ENCODE assay signal across 8 cellular contexts in the genomic region with DNA sequence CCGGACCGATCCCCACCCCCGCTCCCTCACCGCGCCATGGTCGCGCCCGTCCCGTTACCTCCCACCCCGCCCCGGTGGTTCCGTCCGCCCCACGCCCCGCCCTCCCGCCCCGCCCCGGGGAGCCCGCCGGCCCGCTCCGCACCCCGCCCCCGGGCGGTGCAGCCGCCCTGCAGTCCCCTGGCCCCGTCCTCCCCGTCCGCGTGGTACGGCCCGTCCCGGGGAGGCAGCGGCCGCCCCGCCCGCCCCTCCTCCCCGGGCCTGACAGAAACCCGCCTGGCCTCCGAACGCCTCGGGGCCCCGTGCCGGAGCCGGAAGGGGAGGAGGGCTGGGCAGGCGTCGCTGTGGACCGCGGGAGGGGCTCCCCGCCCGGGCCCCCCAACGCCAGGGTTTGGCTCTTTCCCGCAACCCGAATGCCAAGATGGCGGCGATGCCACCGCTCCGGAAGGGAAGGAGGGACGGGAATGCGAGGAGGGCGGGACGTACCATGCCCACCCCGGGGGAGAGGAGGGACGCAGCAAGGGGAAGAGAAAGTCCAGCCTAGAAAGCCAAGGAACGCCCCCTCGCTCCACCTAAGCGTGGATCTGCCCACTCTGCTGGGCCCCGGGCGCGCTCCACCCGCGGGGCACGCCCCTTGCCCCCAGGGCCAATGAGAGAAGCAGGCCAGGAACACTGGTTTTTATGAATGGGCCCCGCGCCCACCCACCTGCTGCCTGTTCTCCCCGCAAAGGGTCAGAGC. TPM values are rescaled to one million over a fixed set of nuclear protein-coding genes. Genes with fewer than 3 reads are reported as not detected.
DNase-seq lines count a peak whose midpoint lies in the region; ATAC-seq lines count a peak whose summit lies in the region.

A gene (minus strand): TSS at position 56 of the 736 bp plus-strand sequence. CDS start 132 bp downstream, outside the sequence.

- ATAC-seq in GM21529 (IDR thresholded peaks at IDR 0.05; ENCODE audit: unreplicated experiment), result peak; percentile 80

- H3K36me3 Mint-ChIP-seq in IgD-negative memory B cell, result peaks cover 7% of the 10 kb centered on the region

- no peaks in the 10 kb centered on the region for H3K9me3 Mint-ChIP-seq in IgD-negative memory B cell

- H3K27me3 Mint-ChIP-seq in IgD-negative memory B cell, result no peaks in the 10 kb centered on the region

- H3K4me1 Mint-ChIP-seq in IgD-negative memory B cell, result peaks cover 15 to 33% (median 30%) of the 10 kb centered on the region in 3 donors

- H3K4me3 Mint-ChIP-seq in IgD-negative memory B cell, result peak within 1 kb of the TSS; percentile 92 to 97 (median 94)

- DNase-seq in DMS 273 treated with DMSO at 0.1 percent for 48 hours (lab: John Stamatoyannopoulos, UW) (peak; percentile 93), OCI-M1 (lab: John Stamatoyannopoulos, UW) (peak; percentile 99), activated T-cell treated with anti-CD3 and anti-CD28 coated beads for 24 hours (ENCODE audit: low read depth) (peak; percentile 84), epidermal melanocyte (ENCODE audit: insufficient read length, low spot score) (peak; percentile 97), middle frontal gyrus (ENCODE audit: extremely low spot score, low spot score) (peak; percentile 86)
- DNase-seq in stimulated activated CD8-positive, alpha-beta memory T cell treated with anti-CD3 and anti-CD28 coated beads, Interleukin-2, amount 100 ng/mL, for 1 hour (ENCODE audit: low read depth in 2 of 2), result peak; percentile 62 to 68

- peak within 1 kb of the TSS; percentile 86 to 98 (median 87) for H3K27ac Mint-ChIP-seq in IgD-negative memory B cell

RNA-seq across cellular contexts. Expression of the gene that starts here (rescaled TPM):
- polyA plus RNA-seq in IgD-negative memory B cell, result 11.5 TPM

Comparison
In these comparisons a context has a peak if more than half of its experiments do, and no peak if none do; other contexts are left out.
1. Peak in every context shown above with its lines: DNase-seq and ATAC-seq.